Comparison of ENCODE assay signal across 37 cellular contexts in the genomic region with DNA sequence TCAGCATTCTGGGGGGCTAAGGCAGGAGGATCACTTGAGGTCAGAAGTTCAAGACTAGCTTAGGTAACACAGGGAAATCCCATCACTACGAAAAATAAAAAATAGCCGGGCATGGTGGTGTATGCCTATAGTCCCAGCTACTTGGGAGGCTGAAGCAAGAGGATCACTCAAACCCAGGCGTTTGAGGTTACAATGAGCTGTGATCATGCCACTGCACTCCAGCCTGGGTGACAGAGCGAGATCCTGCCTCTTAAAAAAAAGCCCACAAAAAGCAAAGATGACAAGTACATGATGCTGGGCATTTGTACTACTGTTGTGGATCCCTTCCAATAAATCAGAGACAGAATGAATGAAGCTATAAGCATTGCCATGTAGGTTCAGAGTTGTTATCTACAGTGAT.
"Had no signal": no experiment of that assay in that cellular context is flagged by ENCODE, and none has a peak within 500 bp of the region (broad histone marks: within the 10 kb centered on the region; RNA-seq: fewer than 3 reads in every experiment).

No MANE protein-coding gene starts in this region.

- H3K36me3 ChIP-seq: adrenal gland, ascending aorta, breast epithelium, cardiac muscle cell, colonic mucosa, esophagus muscularis mucosa, gastrocnemius medialis, heart left ventricle, WERI-Rb-1 had no signal

- H3K9me3 Mint-ChIP-seq: activated B cell treated with CpG ODN at 0.5 μM for 24 hours; activated CD8-positive, alpha-beta T cell treated with anti-CD3 and anti-CD28 coated beads for 36 hours; activated naive CD4-positive, alpha-beta T cell treated with anti-CD3 and anti-CD28 coated beads, Interleukin-2, amount 50 U/mL, for 24 hours; activated naive CD8-positive, alpha-beta T cell treated with anti-CD3 and anti-CD28 coated beads for 36 hours; activated naive CD8-positive, alpha-beta T cell treated with anti-CD3 and anti-CD28 coated beads, Interleukin-2, amount 50 U/mL, for 24 hours; activated T-cell treated with anti-CD3 and anti-CD28 coated beads, Interleukin-2, amount 50 U/mL, for 4 hours; activated T-helper 17 cell treated with anti-CD3 and anti-CD28 coated beads, Interleukin-2, amount 50 U/mL, for 72 hours; brain; dendritic cell treated with granulocyte-macrophage colony-stimulating factor and Interleukin-4, amounts not matched to agents 40 ng/mL and 50 ng/mL, for 4 days; effector memory CD8-positive, alpha-beta T cell; T-helper 2 cell treated with Interferon-gamma antibody and Interleukin-4, amounts not matched to agents 5 μg/mL and 100 μg/mL, for 36 hours had no signal

- H3K36me3 Mint-ChIP-seq: activated naive CD4-positive, alpha-beta T cell treated with anti-CD3 and anti-CD28 coated beads, Interleukin-2, amount 50 U/mL, for 24 hours; activated naive CD8-positive, alpha-beta T cell treated with anti-CD3 and anti-CD28 coated beads for 36 hours; brain had no signal

- ATAC-seq: activated CD4-positive, CD25-positive, alpha-beta regulatory T cell treated with anti-CD3 and anti-CD28 coated beads, Interleukin-2, amount 50 U/mL, for 24 hours; activated CD8-positive, alpha-beta T cell treated with anti-CD3 and anti-CD28 coated beads for 36 hours; activated naive CD8-positive, alpha-beta T cell treated with anti-CD3 and anti-CD28 coated beads, Interleukin-2, amount 50 U/mL, for 24 hours; activated T-cell treated with anti-CD3 and anti-CD28 coated beads, Interleukin-2, amount 50 U/mL, for 4 hours; activated T-helper 17 cell treated with anti-CD3 and anti-CD28 coated beads, Interleukin-2, amount 50 U/mL, for 72 hours; effector memory CD8-positive, alpha-beta T cell; foreskin keratinocyte; gastrocnemius medialis; heart left ventricle; T-helper 17 cell had no signal

- H3K27ac ChIP-seq: adrenal gland, ascending aorta, breast epithelium, cardiac muscle cell, colonic mucosa, dorsolateral prefrontal cortex, esophagus muscularis mucosa, foreskin keratinocyte, gastrocnemius medialis, heart left ventricle, WERI-Rb-1 had no signal

- H3K9me3 ChIP-seq: adrenal gland, ascending aorta, breast epithelium, colonic mucosa, esophagus muscularis mucosa, gastrocnemius medialis, heart left ventricle had no signal

- H3K27me3 ChIP-seq: adrenal gland, ascending aorta, breast epithelium, cardiac muscle cell, colonic mucosa, esophagus muscularis mucosa, foreskin keratinocyte, gastrocnemius medialis, heart left ventricle had no signal

- DNase-seq: activated B cell treated with CpG ODN at 0.5 μM for 24 hours; activated CD4-positive, alpha-beta T cell treated with anti-CD3 and anti-CD28 coated beads for 48 hours; activated CD4-positive, alpha-beta T cell treated with anti-CD3 and anti-CD28 coated beads, Interleukin-2, amount 50 U/mL, for 1 hour; activated CD4-positive, alpha-beta T cell treated with anti-CD3 and anti-CD28 coated beads, Interleukin-2, amount 50 U/mL, for 48 hours; activated CD8-positive, alpha-beta memory T cell treated with anti-CD3 and anti-CD28 coated beads for 24 hours; activated CD8-positive, alpha-beta T cell treated with anti-CD3 and anti-CD28 coated beads for 36 hours; activated effector memory CD4-positive, alpha-beta T cell treated with Interleukin-2 at 50 U/mL for 16 hours; activated gamma-delta T cell treated with Interleukin-2 at 50 U/mL for 16 hours; activated naive CD4-positive, alpha-beta T cell treated with Interleukin-2 at 50 U/mL for 16 hours; activated naive CD8-positive, alpha-beta T cell treated with anti-CD3 and anti-CD28 coated beads for 36 hours; activated naive CD8-positive, alpha-beta T cell treated with anti-CD3 and anti-CD28 coated beads, Interleukin-2, amount 50 U/mL, for 24 hours; activated T-cell treated with anti-CD3 and anti-CD28 coated beads, Interleukin-2, amount 50 U/mL, for 4 hours; adrenal gland; central memory CD4-positive, alpha-beta T cell; cerebellar nuclear complex; colonic mucosa; dorsolateral prefrontal cortex; effector memory CD8-positive, alpha-beta T cell; erythroblast; foreskin keratinocyte; gastrocnemius medialis; glutamatergic neuron; heart left ventricle; T-helper 1 cell; T-helper 17 cell; T1000; WERI-Rb-1 had no signal

- H3K4me1 ChIP-seq: adrenal gland, ascending aorta, breast epithelium, colonic mucosa, esophagus muscularis mucosa, foreskin keratinocyte, gastrocnemius medialis had no signal

- H3K27ac Mint-ChIP-seq: activated B cell treated with CpG ODN at 0.5 μM for 24 hours; activated CD8-positive, alpha-beta T cell treated with anti-CD3 and anti-CD28 coated beads for 36 hours; activated naive CD4-positive, alpha-beta T cell treated with anti-CD3 and anti-CD28 coated beads, Interleukin-2, amount 50 U/mL, for 24 hours; activated naive CD8-positive, alpha-beta T cell treated with anti-CD3 and anti-CD28 coated beads for 36 hours; activated naive CD8-positive, alpha-beta T cell treated with anti-CD3 and anti-CD28 coated beads, Interleukin-2, amount 50 U/mL, for 24 hours; activated T-helper 17 cell treated with anti-CD3 and anti-CD28 coated beads, Interleukin-2, amount 50 U/mL, for 72 hours; dendritic cell treated with granulocyte-macrophage colony-stimulating factor and Interleukin-4, amounts not matched to agents 40 ng/mL and 50 ng/mL, for 4 days; T-helper 17 cell; T-helper 2 cell treated with Interferon-gamma antibody and Interleukin-4, amounts not matched to agents 5 μg/mL and 100 μg/mL, for 36 hours had no signal

- H3K4me3 Mint-ChIP-seq: activated B cell treated with CpG ODN at 0.5 μM for 24 hours; activated CD8-positive, alpha-beta T cell treated with anti-CD3 and anti-CD28 coated beads for 36 hours; activated naive CD4-positive, alpha-beta T cell treated with anti-CD3 and anti-CD28 coated beads, Interleukin-2, amount 50 U/mL, for 24 hours; activated naive CD8-positive, alpha-beta T cell treated with anti-CD3 and anti-CD28 coated beads for 36 hours; activated naive CD8-positive, alpha-beta T cell treated with anti-CD3 and anti-CD28 coated beads, Interleukin-2, amount 50 U/mL, for 24 hours; activated T-cell treated with anti-CD3 and anti-CD28 coated beads, Interleukin-2, amount 50 U/mL, for 4 hours; activated T-helper 17 cell treated with anti-CD3 and anti-CD28 coated beads, Interleukin-2, amount 50 U/mL, for 72 hours; brain; dendritic cell treated with granulocyte-macrophage colony-stimulating factor and Interleukin-4, amounts not matched to agents 40 ng/mL and 50 ng/mL, for 4 days; effector memory CD8-positive, alpha-beta T cell; T-helper 17 cell; T-helper 2 cell treated with Interferon-gamma antibody and Interleukin-4, amounts not matched to agents 5 μg/mL and 100 μg/mL, for 36 hours had no signal

- H3K4me1 Mint-ChIP-seq: activated B cell treated with CpG ODN at 0.5 μM for 24 hours; activated naive CD4-positive, alpha-beta T cell treated with anti-CD3 and anti-CD28 coated beads, Interleukin-2, amount 50 U/mL, for 24 hours; activated naive CD8-positive, alpha-beta T cell treated with anti-CD3 and anti-CD28 coated beads for 36 hours; activated T-helper 17 cell treated with anti-CD3 and anti-CD28 coated beads, Interleukin-2, amount 50 U/mL, for 72 hours had no signal

- H3K4me3 ChIP-seq: adrenal gland, ascending aorta, breast epithelium, cardiac muscle cell, colonic mucosa, dorsolateral prefrontal cortex, esophagus muscularis mucosa, gastrocnemius medialis, heart left ventricle had no signal
